14 cellular contexts compared by ENCODE assay signal in genomic region chr16:70749006-70749678, GRCh38. TPM values are rescaled to one million over a fixed set of nuclear protein-coding genes. Genes with fewer than 3 reads are reported as not detected.
A peak's percentile ranks its signal among the peaks of the same experiment; 100 is the strongest.
DNase-seq lines count a peak whose midpoint lies in the region; ATAC-seq, FAIRE-seq and TF ChIP-seq lines count a peak whose summit lies in the region.
"Had no signal": no experiment of that assay in that cellular context is flagged by ENCODE, and none has a peak within 500 bp of the region (broad histone marks: within the 10 kb centered on the region; RNA-seq: fewer than 3 reads in every experiment).

No MANE protein-coding gene starts in this region.

- no peak overlapping the region for H2BK5ac ChIP-seq in mesenchymal stem cell (ENCODE audit: low read depth, low read length, poor library complexity, severe bottlenecking)

- H3K23ac ChIP-seq in mesenchymal stem cell (ENCODE audit: low read length in 2 of 2) = peak overlapping the region in 1 of 2 experiments; percentile 5

- H3K4me2 ChIP-seq in astrocyte (ENCODE audit: low read length) = no peak overlapping the region
- no peak overlapping the region for H3K4me2 ChIP-seq in mesenchymal stem cell (ENCODE audit: low read length, poor library complexity, severe bottlenecking)

- no peak for DNase-seq in activated CD4-positive, alpha-beta memory T cell treated with anti-CD3 and anti-CD28 coated beads, Interleukin-2, amount 10 ng/mL, durations not matched to agents 7 days and 5 days
- DNase-seq in activated CD4-positive, alpha-beta memory T cell treated with anti-CD3 and anti-CD28 coated beads for 36 hours = no peak
- DNase-seq in astrocyte (ENCODE audit: low read depth) (no peak), mesenchymal stem cell (peak; percentile 34), transverse colon (peak; percentile 76), T-cell (no peak), cardiac septum (ENCODE audit: low spot score) (no peak)
- DNase-seq: NCI-H524 had no signal

- in situ Hi-C loops in transverse colon (cut with MboI; ENCODE audit: low pct_ligation_motif_present in 1 of 4, low pct_unique_long_range_greater_than_20kb in 1 of 4, low sequenced_read_pairs in 3 of 4) = no loop called here

- no peak for ATAC-seq in GM18498 (IDR thresholded peaks at IDR 0.05; ENCODE audit: unreplicated experiment)
- no peak for ATAC-seq in T-cell (replicated peaks in 1 of 4)
- ATAC-seq: K562, sciatic nerve had no signal

- H3K4me3 ChIP-seq in astrocyte (ENCODE audit: insufficient read depth, low read depth, low read length) = no peak overlapping the region
- no peak overlapping the region for H3K4me3 ChIP-seq in mesenchymal stem cell (ENCODE audit: insufficient read depth in 1 of 2, low read depth in 1 of 2, low read length in 2 of 2)
- no peak overlapping the region for H3K4me3 ChIP-seq in transverse colon
- H3K4me3 ChIP-seq: cardiac muscle cell, K562 had no signal

- peak overlapping the region; percentile 82 for H2BK15ac ChIP-seq in mesenchymal stem cell (ENCODE audit: low read depth, poor library complexity, severe bottlenecking)

- intact Hi-C loops in activated CD4-positive, alpha-beta memory T cell treated with anti-CD3 and anti-CD28 coated beads for 36 hours (cut with micrococcal nuclease) = no loop called here
- intact Hi-C loops in transverse colon (cut with DNase I; ENCODE audit: low total_unique reads) (no loop called here), cardiac septum (cut with DNase I) (no loop called here)

- H3K36me3 Mint-ChIP-seq in activated CD4-positive, alpha-beta memory T cell treated with anti-CD3 and anti-CD28 coated beads, Interleukin-2, amount 10 ng/mL, durations not matched to agents 7 days and 5 days (ENCODE audit: low read depth) = peaks cover 3% of the 10 kb centered on the region
- peaks cover 6% of the 10 kb centered on the region for H3K36me3 Mint-ChIP-seq in activated CD4-positive, alpha-beta memory T cell treated with anti-CD3 and anti-CD28 coated beads for 36 hours
- H3K36me3 Mint-ChIP-seq in astrocyte (ENCODE audit: low read depth, unreplicated experiment) (peaks cover 11% of the 10 kb centered on the region), T-cell (peaks cover 31% of the 10 kb centered on the region)

- H3K27me3 ChIP-seq in astrocyte (ENCODE audit: insufficient read depth, low read length) = no peaks in the 10 kb centered on the region
- H3K27me3 ChIP-seq in mesenchymal stem cell (ENCODE audit: control insufficient read depth in 1 of 2, insufficient read depth in 1 of 2, low read length in 2 of 2) = no peaks in the 10 kb centered on the region
- H3K27me3 ChIP-seq in transverse colon = no peaks in the 10 kb centered on the region
- H3K27me3 ChIP-seq: cardiac muscle cell had no signal

- peak overlapping the region; percentile 98 for H2BK120ac ChIP-seq in mesenchymal stem cell (ENCODE audit: low read depth, low read length)

- H3K27me3 Mint-ChIP-seq in activated CD4-positive, alpha-beta memory T cell treated with anti-CD3 and anti-CD28 coated beads, Interleukin-2, amount 10 ng/mL, durations not matched to agents 7 days and 5 days = no peaks in the 10 kb centered on the region
- no peaks in the 10 kb centered on the region for H3K27me3 Mint-ChIP-seq in activated CD4-positive, alpha-beta memory T cell treated with anti-CD3 and anti-CD28 coated beads for 36 hours
- no peaks in the 10 kb centered on the region for H3K27me3 Mint-ChIP-seq in astrocyte (ENCODE audit: low read depth, unreplicated experiment)
- no peaks in the 10 kb centered on the region for H3K27me3 Mint-ChIP-seq in T-cell

- H3K79me2 ChIP-seq in astrocyte (ENCODE audit: insufficient read depth, low read length) = no peaks in the 10 kb centered on the region

- peak overlapping the region; percentile 62 for H2AK5ac ChIP-seq in mesenchymal stem cell (ENCODE audit: low read length, severe bottlenecking)

- FAIRE-seq in astrocyte (lab: Jason Lieb, UNC) = no peak
- FAIRE-seq: G401.6, K562 had no signal

- no peak for TF ChIP-seq EP300 in transverse colon (IDR thresholded peaks at IDR 0.05; ENCODE audit: low read depth)

- H3K4me1 Mint-ChIP-seq in activated CD4-positive, alpha-beta memory T cell treated with anti-CD3 and anti-CD28 coated beads, Interleukin-2, amount 10 ng/mL, durations not matched to agents 7 days and 5 days = peaks cover 51% of the 10 kb centered on the region
- H3K4me1 Mint-ChIP-seq in activated CD4-positive, alpha-beta memory T cell treated with anti-CD3 and anti-CD28 coated beads for 36 hours (ENCODE audit: low read depth) = peaks cover 41% of the 10 kb centered on the region
- H3K4me1 Mint-ChIP-seq in astrocyte (ENCODE audit: low read depth, unreplicated experiment) (peaks cover 29% of the 10 kb centered on the region), T-cell (peaks cover 20 to 21% (median 21%) of the 10 kb centered on the region in 3 donors)

- H4K91ac ChIP-seq in mesenchymal stem cell (ENCODE audit: low read length) = peak overlapping the region; percentile 96

- CTCF ChIA-PET in activated CD4-positive, alpha-beta memory T cell treated with anti-CD3 and anti-CD28 coated beads, Interleukin-2, amount 10 ng/mL, durations not matched to agents 7 days and 5 days (lab: Charles Lee) = interaction anchor here (0.7 to 5.0 kb wide), 3 partner anchors 11 to 21 kb away, joined by 3 to 27 read pairs (median 6); no protein-coding TSS in a partner anchor
- CTCF ChIA-PET in activated CD4-positive, alpha-beta memory T cell treated with anti-CD3 and anti-CD28 coated beads for 36 hours (lab: Charles Lee) = interaction anchor here (1.5 to 1.8 kb wide), 2 partner anchors 11 to 22 kb away, joined by 6 read pairs; no protein-coding TSS in a partner anchor
- CTCF ChIA-PET in T-cell (lab: Charles Lee) = no interaction called here

- peaks cover 61% of the 10 kb centered on the region for H3K4me1 ChIP-seq in astrocyte (ENCODE audit: insufficient read depth, low read length)
- peaks cover 57% of the 10 kb centered on the region for H3K4me1 ChIP-seq in mesenchymal stem cell (ENCODE audit: control insufficient read depth, insufficient read depth, low read depth, low read length)
- peaks cover 39 to 75% (median 66%) of the 10 kb centered on the region in 4 donors for H3K4me1 ChIP-seq in transverse colon

- no peaks in the 10 kb centered on the region for H4K20me1 ChIP-seq in astrocyte (ENCODE audit: insufficient read depth, low read length)

- H3K18ac ChIP-seq in mesenchymal stem cell (ENCODE audit: low read depth in 1 of 2, low read length in 2 of 2) = peak overlapping the region; percentile 93 to 98

- H3K36me3 ChIP-seq in astrocyte (ENCODE audit: insufficient read depth, low read length) (no peaks in the 10 kb centered on the region), mesenchymal stem cell (ENCODE audit: control insufficient read depth in 1 of 2, insufficient read depth in 2 of 2, low read depth in 1 of 2, low read length in 2 of 2) (peaks cover 1 to 24% of the 10 kb centered on the region in 2 experiments), transverse colon (no peaks in the 10 kb centered on the region)
- H3K36me3 ChIP-seq: cardiac muscle cell had no signal

- no peak overlapping the region for H3K27ac ChIP-seq in astrocyte (ENCODE audit: low read depth, low read length)
- H3K27ac ChIP-seq in mesenchymal stem cell (ENCODE audit: low read length, poor library complexity, severe bottlenecking) = no peak overlapping the region
- H3K27ac ChIP-seq in transverse colon = peak overlapping the region; percentile 85 to 91 (median 86)

- 86% methylated on average over 8 of the region's 9 CpGs for WGBS in mesenchymal stem cell
- 75 to 77% methylated on average over 5 to 9 of the region's 9 CpGs for WGBS in transverse colon (ENCODE audit: low coverage in 1 of 2), 2 donors

- H2AFZ ChIP-seq in astrocyte (ENCODE audit: low read depth, low read length) (no peak overlapping the region), mesenchymal stem cell (ENCODE audit: low read depth, low read length) (no peak overlapping the region)

- peak overlapping the region; percentile 99 to 100 for H2BK12ac ChIP-seq in mesenchymal stem cell (ENCODE audit: low read length in 2 of 2)

- peaks cover 9% of the 10 kb centered on the region for H3K79me1 ChIP-seq in mesenchymal stem cell (replicated peaks; ENCODE audit: low read length, poor library complexity, severe bottlenecking)

- H3K4me3 Mint-ChIP-seq in activated CD4-positive, alpha-beta memory T cell treated with anti-CD3 and anti-CD28 coated beads, Interleukin-2, amount 10 ng/mL, durations not matched to agents 7 days and 5 days = no peak overlapping the region
- no peak overlapping the region for H3K4me3 Mint-ChIP-seq in activated CD4-positive, alpha-beta memory T cell treated with anti-CD3 and anti-CD28 coated beads for 36 hours
- H3K4me3 Mint-ChIP-seq in astrocyte (ENCODE audit: unreplicated experiment) (peak overlapping the region; percentile 27), T-cell (no peak overlapping the region)
- H3K4me3 Mint-ChIP-seq: T-helper 1 cell treated with Interleukin-12 subunit alpha and Interleukin-12 subunit beta and Interleukin-4 antibody, amounts not matched to agents 30 μg/mL and 1 μg/mL, for 36 hours had no signal

- H3K9me3 ChIP-seq in astrocyte (ENCODE audit: insufficient read depth, low read depth, low read length) (no peaks in the 10 kb centered on the region), mesenchymal stem cell (ENCODE audit: control insufficient read depth, low read length) (no peaks in the 10 kb centered on the region), transverse colon (no peaks in the 10 kb centered on the region)

- peak overlapping the region; percentile 77 to 94 for H3K4ac ChIP-seq in mesenchymal stem cell (ENCODE audit: low read depth in 1 of 2, low read length in 2 of 2)

- H3K9me3 Mint-ChIP-seq in activated CD4-positive, alpha-beta memory T cell treated with anti-CD3 and anti-CD28 coated beads, Interleukin-2, amount 10 ng/mL, durations not matched to agents 7 days and 5 days = no peaks in the 10 kb centered on the region
- no peaks in the 10 kb centered on the region for H3K9me3 Mint-ChIP-seq in activated CD4-positive, alpha-beta memory T cell treated with anti-CD3 and anti-CD28 coated beads for 36 hours
- H3K9me3 Mint-ChIP-seq in astrocyte (ENCODE audit: unreplicated experiment) (no peaks in the 10 kb centered on the region), T-cell (no peaks in the 10 kb centered on the region)
- H3K9me3 Mint-ChIP-seq: T-helper 1 cell treated with Interleukin-12 subunit alpha and Interleukin-12 subunit beta and Interleukin-4 antibody, amounts not matched to agents 30 μg/mL and 1 μg/mL, for 36 hours had no signal

- TF ChIP-seq CTCF in astrocyte (IDR thresholded peaks at IDR 0.05; ENCODE audit: insufficient read depth, low read depth, low read length) = no peak
- TF ChIP-seq CTCF in transverse colon (IDR thresholded peaks at IDR 0.05) = no peak

- POLR2A ChIA-PET in activated CD4-positive, alpha-beta memory T cell treated with anti-CD3 and anti-CD28 coated beads, Interleukin-2, amount 10 ng/mL, durations not matched to agents 7 days and 5 days (lab: Charles Lee) = interaction anchor here (0.7 to 2.0 kb wide), 3 partner anchors 11 to 402 kb away, joined by 3 to 6 read pairs (median 3); no protein-coding TSS in a partner anchor
- POLR2A ChIA-PET in activated CD4-positive, alpha-beta memory T cell treated with anti-CD3 and anti-CD28 coated beads for 36 hours (lab: Charles Lee) = no interaction called here
- POLR2A ChIA-PET in T-cell (lab: Charles Lee) = no interaction called here

- H4K8ac ChIP-seq in mesenchymal stem cell (ENCODE audit: low read length) = peak overlapping the region; percentile 63

- peak overlapping the region in 1 of 2 experiments; percentile 14 for H3K14ac ChIP-seq in mesenchymal stem cell (ENCODE audit: low read length in 2 of 2)

- TF ChIP-seq POLR2A in transverse colon (IDR thresholded peaks at IDR 0.05) = no peak

- H3K27ac Mint-ChIP-seq in activated CD4-positive, alpha-beta memory T cell treated with anti-CD3 and anti-CD28 coated beads, Interleukin-2, amount 10 ng/mL, durations not matched to agents 7 days and 5 days = peak overlapping the region; percentile 52
- no peak overlapping the region for H3K27ac Mint-ChIP-seq in activated CD4-positive, alpha-beta memory T cell treated with anti-CD3 and anti-CD28 coated beads for 36 hours
- no peak overlapping the region for H3K27ac Mint-ChIP-seq in astrocyte (ENCODE audit: unreplicated experiment)
- H3K27ac Mint-ChIP-seq in T-cell = peak overlapping the region in 1 of 2 donors; percentile 45

- H3K9ac ChIP-seq in astrocyte (ENCODE audit: low read length) = no peak overlapping the region
- no peak overlapping the region for H3K9ac ChIP-seq in mesenchymal stem cell (ENCODE audit: low read length)

RNA-seq across cellular contexts. Expression of gene VAC14, which starts 51.8 kb away (rescaled TPM):
- total RNA-seq in activated CD4-positive, alpha-beta memory T cell treated with anti-CD3 and anti-CD28 coated beads, Interleukin-2, amount 10 ng/mL, durations not matched to agents 7 days and 5 days = 10 to 100 TPM; 26.7 to 28.0 TPM
- 10 to 100 TPM; 22.2 to 25.0 TPM for total RNA-seq in activated CD4-positive, alpha-beta memory T cell treated with anti-CD3 and anti-CD28 coated beads for 36 hours
- 27.8 and 29.2 TPM in 2 replicates for total RNA-seq in astrocyte
- polyA plus RNA-seq in mesenchymal stem cell (2013, experiment 1 of 2) = 29.9 TPM
- 29.1 TPM for polyA plus RNA-seq in mesenchymal stem cell (2013, experiment 2 of 2)
- total RNA-seq in transverse colon = 100 to 1,000 TPM in 1 of 4 donors, 10 to 100 TPM in 3; 37.2 to 270 (median 64.3) TPM
- total RNA-seq in T-cell = 10 to 100 TPM; 40.3 to 48.0 (median 44.0) TPM
- 19.0 TPM for total RNA-seq in cardiac septum

Comparison
In these comparisons a context has a peak if more than half of its experiments do, and no peak if none do; other contexts are left out.
1. DNase-seq: peak in mesenchymal stem cell (single experiment) and transverse colon (single experiment); none in activated CD4-positive, alpha-beta memory T cell treated with anti-CD3 and anti-CD28 coated beads, Interleukin-2, amount 10 ng/mL, durations not matched to agents 7 days and 5 days (single experiment), activated CD4-positive, alpha-beta memory T cell treated with anti-CD3 and anti-CD28 coated beads for 36 hours (single experiment), astrocyte (single experiment), T-cell (0 of 34) and cardiac septum (single experiment).
2. H3K27ac ChIP-seq: peak in transverse colon (4 of 4); none in astrocyte (single experiment) and mesenchymal stem cell (single experiment).
3. CTCF ChIA-PET loops: an anchor here in activated CD4-positive, alpha-beta memory T cell treated with anti-CD3 and anti-CD28 coated beads, Interleukin-2, amount 10 ng/mL, durations not matched to agents 7 days and 5 days (0.7 to 5.0 kb wide) and activated CD4-positive, alpha-beta memory T cell treated with anti-CD3 and anti-CD28 coated beads for 36 hours (1.5 to 1.8 kb wide); none called in T-cell.